Comparison of ENCODE assay signal across 8 cellular contexts in genomic region chr19:16342002-16342715, GRCh38. TPM values are rescaled to one million over a fixed set of nuclear protein-coding genes. Genes with fewer than 3 reads are reported as not detected.
A peak's percentile ranks its signal among the peaks of the same experiment; 100 is the strongest.
DNase-seq lines count a peak whose midpoint lies in the region; ATAC-seq, FAIRE-seq and TF ChIP-seq lines count a peak whose summit lies in the region.

No MANE protein-coding gene starts in this region.

- H3K36me3 Mint-ChIP-seq in astrocyte (ENCODE audit: low read depth, unreplicated experiment) = no peaks in the 10 kb centered on the region
- H3K36me3 Mint-ChIP-seq in naive B cell = no peaks in the 10 kb centered on the region

- no peaks in the 10 kb centered on the region for H3K36me3 ChIP-seq in astrocyte (ENCODE audit: insufficient read depth, low read length)
- no peaks in the 10 kb centered on the region for H3K36me3 ChIP-seq in aorta (ENCODE audit: control insufficient read depth in 1 of 2, insufficient read depth in 2 of 2, low read length in 1 of 2)

- TF ChIP-seq CTCF in astrocyte (IDR thresholded peaks at IDR 0.05; ENCODE audit: insufficient read depth, low read depth, low read length) = no peak

- WGBS in aorta, 2 donors = 60 to 63% methylated on average over 10 of the region's 10 CpGs

- FAIRE-seq in astrocyte (lab: Jason Lieb, UNC) = peak; percentile 68
- FAIRE-seq in urothelium cell line (lab: Jason Lieb, UNC) = no peak

- H3K4me3 ChIP-seq in astrocyte (ENCODE audit: insufficient read depth, low read depth, low read length) (no peak overlapping the region), aorta (ENCODE audit: low read length in 2 of 2) (no peak overlapping the region)

- intact Hi-C loops in aorta (cut with DNase I) = no loop called here

- no peaks in the 10 kb centered on the region for H3K79me2 ChIP-seq in astrocyte (ENCODE audit: insufficient read depth, low read length)

- no peak overlapping the region for H3K27ac ChIP-seq in astrocyte (ENCODE audit: low read depth, low read length)
- H3K27ac ChIP-seq in aorta (ENCODE audit: low read depth in 1 of 2, low read length in 2 of 2) = peak overlapping the region in 1 of 2 donors; percentile 18

- H2AFZ ChIP-seq in astrocyte (ENCODE audit: low read depth, low read length) = no peak overlapping the region

- peaks cover 2% of the 10 kb centered on the region for H3K27me3 Mint-ChIP-seq in astrocyte (ENCODE audit: low read depth, unreplicated experiment)
- no peaks in the 10 kb centered on the region for H3K27me3 Mint-ChIP-seq in naive B cell

- H3K27me3 ChIP-seq in astrocyte (ENCODE audit: insufficient read depth, low read length) (no peaks in the 10 kb centered on the region), aorta (ENCODE audit: control insufficient read depth in 1 of 2, insufficient read depth in 2 of 2, low read length in 1 of 2) (no peaks in the 10 kb centered on the region)

- H3K4me1 Mint-ChIP-seq in astrocyte (ENCODE audit: low read depth, unreplicated experiment) = peaks cover 16% of the 10 kb centered on the region
- H3K4me1 Mint-ChIP-seq in naive B cell = peaks cover 43 to 65% (median 55%) of the 10 kb centered on the region in 3 donors

- ATAC-seq in GM21390 (IDR thresholded peaks at IDR 0.05; ENCODE audit: unreplicated experiment) (peak; percentile 59), naive B cell (ENCODE audit: low read depth in 2 of 2) (peak; percentile 88 to 89), aorta (ENCODE audit: low FRiP score) (peak; percentile 34)

- no peak overlapping the region for H3K4me2 ChIP-seq in astrocyte (ENCODE audit: low read length)

- H3K27ac Mint-ChIP-seq in astrocyte (ENCODE audit: unreplicated experiment) (no peak overlapping the region), naive B cell (peak overlapping the region; percentile 95 to 100 (median 98))

- H3K9me3 Mint-ChIP-seq in astrocyte (ENCODE audit: unreplicated experiment) = no peaks in the 10 kb centered on the region
- H3K9me3 Mint-ChIP-seq in naive B cell = no peaks in the 10 kb centered on the region

- H3K9ac ChIP-seq in astrocyte (ENCODE audit: low read length) = no peak overlapping the region

- no peaks in the 10 kb centered on the region for H3K9me3 ChIP-seq in astrocyte (ENCODE audit: insufficient read depth, low read depth, low read length)
- H3K9me3 ChIP-seq in aorta (ENCODE audit: control insufficient read depth, low read length) = no peaks in the 10 kb centered on the region

- no peaks in the 10 kb centered on the region for H4K20me1 ChIP-seq in astrocyte (ENCODE audit: insufficient read depth, low read length)

- H3K4me3 Mint-ChIP-seq in astrocyte (ENCODE audit: unreplicated experiment) = no peak overlapping the region
- H3K4me3 Mint-ChIP-seq in naive B cell = peak overlapping the region; percentile 39 to 89 (median 80)

- DNase-seq in EH (ENCODE audit: low read depth) (peak; percentile 72), MV-4-11 (lab: John Stamatoyannopoulos, UW) (peak; percentile 62), astrocyte (ENCODE audit: low read depth) (peak; percentile 66), naive B cell (peak; percentile 79), aorta (peak in 1 of 2 donors; percentile 70), urothelium cell line (ENCODE audit: low spot score) (no peak), amniotic stem cell (lab: John Stamatoyannopoulos, UW) (no peak)

- H3K4me1 ChIP-seq in astrocyte (ENCODE audit: insufficient read depth, low read length) = peaks cover 30% of the 10 kb centered on the region
- H3K4me1 ChIP-seq in aorta (ENCODE audit: control insufficient read depth in 1 of 2, insufficient read depth in 2 of 2, low read length in 2 of 2) = peaks cover 0 to 2% of the 10 kb centered on the region in 2 donors

RNA-seq across cellular contexts. Expression of gene KLF2, which starts 17.5 kb away (rescaled TPM):
- 1.9 and 2.0 TPM in 2 replicates for total RNA-seq in astrocyte
- polyA plus RNA-seq in naive B cell (ENCODE audit: low read depth in 6 of 6) = 100 to 1,000 TPM; 145 to 413 (median 248) TPM
- total RNA-seq in aorta = 100 to 1,000 TPM in 1 of 2 donors, 10 to 100 TPM in 1; 98.9 to 223 TPM
- polyA plus RNA-seq in aorta = 10 to 100 TPM in 1 of 2 donors, 1 to 10 TPM in 1; 4.8 to 12.4 TPM

Comparison
In these comparisons a context has a peak if more than half of its experiments do, and no peak if none do; other contexts are left out.
1. DNase-seq: peak in EH (single experiment), MV-4-11 (single experiment), astrocyte (single experiment) and naive B cell (single experiment); none in urothelium cell line (single experiment) and amniotic stem cell (single experiment).
2. ATAC-seq: peak in every context shown above with its lines; median percentile 88 in naive B cell; 59 in GM21390; 34 in aorta.
3. RNA of gene KLF2, which starts 17.5 kb away (total RNA-seq): 98.9 to 223 TPM in aorta; 1.9 to 2.0 TPM in astrocyte; every median in the first group is over 10 times any median in the second.